In genomic region chrX:65697915-65698796, GRCh38 we compare ENCODE assay signal across 8 cellular contexts. TPM values are rescaled to one million over a fixed set of nuclear protein-coding genes. Genes with fewer than 3 reads are reported as not detected.
DNase-seq lines count a peak whose midpoint lies in the region; ATAC-seq and TF ChIP-seq lines count a peak whose summit lies in the region.

No MANE protein-coding gene starts in this region.

- no peaks in the 10 kb centered on the region for H3K27me3 Mint-ChIP-seq in CD8-positive, alpha-beta T cell (ENCODE audit: low read depth)

- H3K27ac ChIP-seq in CD8-positive, alpha-beta T cell (ENCODE audit: low read depth, low read length) = peak overlapping the region; percentile 38
- peak overlapping the region; percentile 60 for H3K27ac ChIP-seq in upper lobe of right lung

- H3K9me3 Mint-ChIP-seq in CD8-positive, alpha-beta T cell = no peaks in the 10 kb centered on the region

- peaks cover 87% of the 10 kb centered on the region for H3K4me1 Mint-ChIP-seq in CD8-positive, alpha-beta T cell (ENCODE audit: low read depth)

- POLR2A ChIA-PET in CD8-positive, alpha-beta T cell (lab: Charles Lee) = interaction anchor here (0.6 to 2.3 kb wide), 14 partner anchors 8 to 169 kb away, joined by 3 to 17 read pairs (median 4); no protein-coding TSS in a partner anchor

- no peaks in the 10 kb centered on the region for H3K36me3 ChIP-seq in CD8-positive, alpha-beta T cell (ENCODE audit: insufficient read depth, low read length)
- no peaks in the 10 kb centered on the region for H3K36me3 ChIP-seq in upper lobe of right lung

- H3K36me3 Mint-ChIP-seq in CD8-positive, alpha-beta T cell = peaks cover 35% of the 10 kb centered on the region

- no peaks in the 10 kb centered on the region for H3K9me3 ChIP-seq in CD8-positive, alpha-beta T cell (ENCODE audit: low read length)
- H3K9me3 ChIP-seq in upper lobe of right lung = no peaks in the 10 kb centered on the region

- peak overlapping the region; percentile 5 for H3K4me3 ChIP-seq in CD8-positive, alpha-beta T cell (ENCODE audit: low read depth, low read length)
- H3K4me3 ChIP-seq in Jurkat, Clone E6-1 (ENCODE audit: low read length) = peak overlapping the region; percentile 46
- no peak overlapping the region for H3K4me3 ChIP-seq in upper lobe of right lung

- DNase-seq in CD8-positive, alpha-beta T cell = peak; percentile 26 to 84 (median 71)
- DNase-seq in Jurkat, Clone E6-1 (ENCODE audit: low read depth, low spot score) = peak; percentile 92
- DNase-seq in activated CD4-positive, alpha-beta T cell treated with anti-CD3 and anti-CD28 coated beads for 4 hours = peak; percentile 69 to 74
- peak; percentile 59 for DNase-seq in effector CD4-positive, alpha-beta T cell
- DNase-seq in omental fat pad (ENCODE audit: low spot score) (no peak), upper lobe of right lung (peak; percentile 82), epidermal melanocyte (ENCODE audit: insufficient read length, low spot score) (no peak)

- intact Hi-C loops in CD8-positive, alpha-beta T cell (cut with DNase I, micrococcal nuclease) = loop anchor here (1.0 to 10.0 kb wide), 5 partner anchors 25 to 287 kb away; no protein-coding TSS in a partner anchor
- intact Hi-C loops in upper lobe of right lung (cut with DNase I) = no loop called here

- H3K4me3 Mint-ChIP-seq in CD8-positive, alpha-beta T cell = peak overlapping the region; percentile 81

- peaks cover 92% of the 10 kb centered on the region for H3K4me1 ChIP-seq in CD8-positive, alpha-beta T cell (ENCODE audit: insufficient read depth, low read length)
- H3K4me1 ChIP-seq in upper lobe of right lung = peaks cover 44% of the 10 kb centered on the region

- peak overlapping the region; percentile 97 for H3K27ac Mint-ChIP-seq in CD8-positive, alpha-beta T cell

- ATAC-seq in CD8-positive, alpha-beta T cell = peak; percentile 77
- ATAC-seq in GM21515 (IDR thresholded peaks at IDR 0.05; ENCODE audit: unreplicated experiment) (peak; percentile 69), omental fat pad (ENCODE audit: low FRiP score) (peak; percentile 50), upper lobe of right lung (peak; percentile 84)

- no peak for TF ChIP-seq CTCF in CD8-positive, alpha-beta T cell (IDR thresholded peaks at IDR 0.05)
- TF ChIP-seq CTCF in omental fat pad (IDR thresholded peaks at IDR 0.05) = no peak
- no peak for TF ChIP-seq CTCF in upper lobe of right lung (IDR thresholded peaks at IDR 0.05)

- H3K27me3 ChIP-seq in CD8-positive, alpha-beta T cell (ENCODE audit: insufficient read depth, low read length) = no peaks in the 10 kb centered on the region
- H3K27me3 ChIP-seq in upper lobe of right lung = no peaks in the 10 kb centered on the region

- CTCF ChIA-PET in CD8-positive, alpha-beta T cell (lab: Charles Lee) = interaction anchor here (0.8 to 1.6 kb wide), 6 partner anchors 15 to 102 kb away, joined by 3 to 6 read pairs (median 4); no protein-coding TSS in a partner anchor

RNA-seq across cellular contexts. Expression of gene MSN, which starts 30.7 kb away (rescaled TPM):
- total RNA-seq in CD8-positive, alpha-beta T cell = 100 to 1,000 TPM; 285 to 286 TPM
- polyA plus RNA-seq in Jurkat, Clone E6-1 (2012; ENCODE audit: insufficient read depth, insufficient read length) = 386 TPM
- total RNA-seq in omental fat pad = 100 to 1,000 TPM; 166 to 412 (median 274) TPM
- 462 TPM for total RNA-seq in upper lobe of right lung

Comparison
In these comparisons a context has a peak if more than half of its experiments do, and no peak if none do; other contexts are left out.
1. DNase-seq: peak in CD8-positive, alpha-beta T cell (7 of 7), Jurkat, Clone E6-1 (single experiment), activated CD4-positive, alpha-beta T cell treated with anti-CD3 and anti-CD28 coated beads for 4 hours (2 of 2), effector CD4-positive, alpha-beta T cell (single experiment) and upper lobe of right lung (single experiment); none in omental fat pad (single experiment) and epidermal melanocyte (single experiment).
2. Peak in every context shown above with its lines, with median percentiles within 50 percentile points of each other: ATAC-seq.